In the genomic region with DNA sequence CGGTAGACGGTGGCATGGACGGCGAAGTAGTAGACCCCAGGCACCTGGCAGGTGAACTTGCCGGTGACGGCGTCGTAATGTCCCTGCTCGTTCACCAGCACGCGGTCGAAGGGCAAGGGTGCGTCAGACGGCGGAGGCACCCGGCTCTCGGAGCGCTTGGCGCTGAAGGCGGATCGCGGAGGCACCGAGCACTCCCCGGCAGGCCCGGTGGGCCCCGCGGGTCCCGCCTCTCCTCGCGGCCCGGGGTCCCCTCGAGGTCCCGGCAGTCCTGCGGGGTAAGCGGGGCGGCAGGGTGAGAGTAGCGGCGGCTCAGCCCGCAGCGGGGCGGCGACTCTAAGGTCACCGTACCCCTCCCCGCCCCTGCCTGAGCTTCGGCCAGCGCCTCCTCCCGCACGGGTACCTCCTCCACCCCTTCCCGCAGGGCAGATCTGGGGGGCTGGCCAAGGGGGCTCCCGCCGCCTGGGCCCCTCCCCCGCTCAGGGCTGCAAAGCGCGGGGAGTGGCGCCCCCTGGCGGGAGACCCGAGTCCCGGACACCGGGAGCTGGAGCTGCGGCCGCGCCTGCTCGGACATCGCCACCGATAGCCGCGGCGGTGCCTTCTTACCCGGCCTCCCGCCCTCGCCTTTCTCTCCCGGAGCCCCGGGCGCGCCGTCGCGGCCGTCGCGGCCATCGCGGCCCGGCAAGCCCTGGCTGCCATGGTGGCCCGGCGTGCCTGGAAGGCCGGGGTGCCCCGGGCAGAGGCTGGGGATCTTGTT, we compare ENCODE assay signal across 1 cellular context.
TF ChIP-seq lines count a peak whose summit lies in the region.

No MANE protein-coding gene starts in this region.

TF ChIP-seq in HepG2, 621 proteins besides CTCF, POLR2A, EP300 and RAD21 (continues in another document):
- TF ChIP-seq ERF (CRISPR knock-in tag; IDR thresholded peaks at IDR 0.05): 0 out of 2 replicates have a peak, but pooled peaks have one; percentile 20
- TF ChIP-seq, protein P1, sequence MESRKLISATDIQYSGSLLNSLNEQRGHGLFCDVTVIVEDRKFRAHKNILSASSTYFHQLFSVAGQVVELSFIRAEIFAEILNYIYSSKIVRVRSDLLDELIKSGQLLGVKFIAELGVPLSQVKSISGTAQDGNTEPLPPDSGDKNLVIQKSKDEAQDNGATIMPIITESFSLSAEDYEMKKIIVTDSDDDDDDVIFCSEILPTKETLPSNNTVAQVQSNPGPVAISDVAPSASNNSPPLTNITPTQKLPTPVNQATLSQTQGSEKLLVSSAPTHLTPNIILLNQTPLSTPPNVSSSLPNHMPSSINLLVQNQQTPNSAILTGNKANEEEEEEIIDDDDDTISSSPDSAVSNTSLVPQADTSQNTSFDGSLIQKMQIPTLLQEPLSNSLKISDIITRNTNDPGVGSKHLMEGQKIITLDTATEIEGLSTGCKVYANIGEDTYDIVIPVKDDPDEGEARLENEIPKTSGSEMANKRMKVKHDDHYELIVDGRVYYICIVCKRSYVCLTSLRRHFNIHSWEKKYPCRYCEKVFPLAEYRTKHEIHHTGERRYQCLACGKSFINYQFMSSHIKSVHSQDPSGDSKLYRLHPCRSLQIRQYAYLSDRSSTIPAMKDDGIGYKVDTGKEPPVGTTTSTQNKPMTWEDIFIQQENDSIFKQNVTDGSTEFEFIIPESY (CRISPR knock-in tag; IDR thresholded peaks at IDR 0.05): peak; percentile 76
- TF ChIP-seq ZIK1 (CRISPR knock-in tag; IDR thresholded peaks at IDR 0.05; ENCODE audit: borderline replicate concordance, low read depth): no peak
- no peak for TF ChIP-seq ZNF431 (CRISPR knock-in tag; IDR thresholded peaks at IDR 0.05; ENCODE audit: borderline replicate concordance, low read depth)
- peak; percentile 64; the same call in 1 of the 2 replicates for TF ChIP-seq ZSCAN12 (CRISPR knock-in tag; IDR thresholded peaks at IDR 0.05)
- TF ChIP-seq, protein P2, sequence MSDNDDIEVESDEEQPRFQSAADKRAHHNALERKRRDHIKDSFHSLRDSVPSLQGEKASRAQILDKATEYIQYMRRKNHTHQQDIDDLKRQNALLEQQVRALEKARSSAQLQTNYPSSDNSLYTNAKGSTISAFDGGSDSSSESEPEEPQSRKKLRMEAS (IDR thresholded peaks at IDR 0.05): peak; percentile 22; the same call in 1 of the 2 replicates
- peak; percentile 43 for TF ChIP-seq STAG1 (CRISPR knock-in tag; IDR thresholded peaks at IDR 0.05)
- TF ChIP-seq, protein P3, sequence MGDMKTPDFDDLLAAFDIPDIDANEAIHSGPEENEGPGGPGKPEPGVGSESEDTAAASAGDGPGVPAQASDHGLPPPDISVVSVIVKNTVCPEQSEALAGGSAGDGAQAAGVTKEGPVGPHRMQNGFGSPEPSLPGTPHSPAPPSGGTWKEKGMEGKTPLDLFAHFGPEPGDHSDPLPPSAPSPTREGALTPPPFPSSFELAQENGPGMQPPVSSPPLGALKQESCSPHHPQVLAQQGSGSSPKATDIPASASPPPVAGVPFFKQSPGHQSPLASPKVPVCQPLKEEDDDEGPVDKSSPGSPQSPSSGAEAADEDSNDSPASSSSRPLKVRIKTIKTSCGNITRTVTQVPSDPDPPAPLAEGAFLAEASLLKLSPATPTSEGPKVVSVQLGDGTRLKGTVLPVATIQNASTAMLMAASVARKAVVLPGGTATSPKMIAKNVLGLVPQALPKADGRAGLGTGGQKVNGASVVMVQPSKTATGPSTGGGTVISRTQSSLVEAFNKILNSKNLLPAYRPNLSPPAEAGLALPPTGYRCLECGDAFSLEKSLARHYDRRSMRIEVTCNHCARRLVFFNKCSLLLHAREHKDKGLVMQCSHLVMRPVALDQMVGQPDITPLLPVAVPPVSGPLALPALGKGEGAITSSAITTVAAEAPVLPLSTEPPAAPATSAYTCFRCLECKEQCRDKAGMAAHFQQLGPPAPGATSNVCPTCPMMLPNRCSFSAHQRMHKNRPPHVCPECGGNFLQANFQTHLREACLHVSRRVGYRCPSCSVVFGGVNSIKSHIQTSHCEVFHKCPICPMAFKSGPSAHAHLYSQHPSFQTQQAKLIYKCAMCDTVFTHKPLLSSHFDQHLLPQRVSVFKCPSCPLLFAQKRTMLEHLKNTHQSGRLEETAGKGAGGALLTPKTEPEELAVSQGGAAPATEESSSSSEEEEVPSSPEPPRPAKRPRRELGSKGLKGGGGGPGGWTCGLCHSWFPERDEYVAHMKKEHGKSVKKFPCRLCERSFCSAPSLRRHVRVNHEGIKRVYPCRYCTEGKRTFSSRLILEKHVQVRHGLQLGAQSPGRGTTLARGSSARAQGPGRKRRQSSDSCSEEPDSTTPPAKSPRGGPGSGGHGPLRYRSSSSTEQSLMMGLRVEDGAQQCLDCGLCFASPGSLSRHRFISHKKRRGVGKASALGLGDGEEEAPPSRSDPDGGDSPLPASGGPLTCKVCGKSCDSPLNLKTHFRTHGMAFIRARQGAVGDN (CRISPR knock-in tag; IDR thresholded peaks at IDR 0.05): peak; percentile 70
- TF ChIP-seq ZC3H13 (CRISPR knock-in tag; IDR thresholded peaks at IDR 0.05): peak; percentile 18; the same call in 1 of the 2 replicates
- TF ChIP-seq KDM5B (CRISPR knock-in tag; IDR thresholded peaks at IDR 0.05; ENCODE audit: borderline replicate concordance): peak; percentile 81; the same call in 1 of the 2 replicates
- no peak for TF ChIP-seq MAFF (IDR thresholded peaks at IDR 0.05; ENCODE audit: low read depth, low read length)
- TF ChIP-seq ZNF776 (CRISPR knock-in tag; IDR thresholded peaks at IDR 0.05): peak; percentile 55; the same call in 1 of the 2 replicates
- TF ChIP-seq PRMT3 (CRISPR knock-in tag; IDR thresholded peaks at IDR 0.05; ENCODE audit: borderline replicate concordance, low read depth): no peak
- TF ChIP-seq ZNF354B (CRISPR knock-in tag; IDR thresholded peaks at IDR 0.05): no peak
- no peak for TF ChIP-seq ZBTB38 (CRISPR knock-in tag; IDR thresholded peaks at IDR 0.05)
- TF ChIP-seq TOPORS (CRISPR knock-in tag; IDR thresholded peaks at IDR 0.05): 0 out of 2 replicates have a peak, but pooled peaks have one; percentile 26
- TF ChIP-seq ZNF24 (IDR thresholded peaks at IDR 0.05): no peak
- TF ChIP-seq, protein P4, sequence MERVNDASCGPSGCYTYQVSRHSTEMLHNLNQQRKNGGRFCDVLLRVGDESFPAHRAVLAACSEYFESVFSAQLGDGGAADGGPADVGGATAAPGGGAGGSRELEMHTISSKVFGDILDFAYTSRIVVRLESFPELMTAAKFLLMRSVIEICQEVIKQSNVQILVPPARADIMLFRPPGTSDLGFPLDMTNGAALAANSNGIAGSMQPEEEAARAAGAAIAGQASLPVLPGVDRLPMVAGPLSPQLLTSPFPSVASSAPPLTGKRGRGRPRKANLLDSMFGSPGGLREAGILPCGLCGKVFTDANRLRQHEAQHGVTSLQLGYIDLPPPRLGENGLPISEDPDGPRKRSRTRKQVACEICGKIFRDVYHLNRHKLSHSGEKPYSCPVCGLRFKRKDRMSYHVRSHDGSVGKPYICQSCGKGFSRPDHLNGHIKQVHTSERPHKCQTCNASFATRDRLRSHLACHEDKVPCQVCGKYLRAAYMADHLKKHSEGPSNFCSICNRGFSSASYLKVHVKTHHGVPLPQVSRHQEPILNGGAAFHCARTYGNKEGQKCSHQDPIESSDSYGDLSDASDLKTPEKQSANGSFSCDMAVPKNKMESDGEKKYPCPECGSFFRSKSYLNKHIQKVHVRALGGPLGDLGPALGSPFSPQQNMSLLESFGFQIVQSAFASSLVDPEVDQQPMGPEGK (CRISPR knock-in tag; IDR thresholded peaks at IDR 0.05): peak; percentile 71
- TF ChIP-seq ZNF136 (CRISPR knock-in tag; IDR thresholded peaks at IDR 0.05; ENCODE audit: low read depth): no peak
- no peak for TF ChIP-seq SNAI1 (CRISPR knock-in tag; IDR thresholded peaks at IDR 0.05; ENCODE audit: borderline replicate concordance)
- peak; percentile 21; the same call in 1 of the 2 replicates for TF ChIP-seq KAT8 (CRISPR knock-in tag; IDR thresholded peaks at IDR 0.05)
- TF ChIP-seq ETV5 (CRISPR knock-in tag; IDR thresholded peaks at IDR 0.05; ENCODE audit: borderline replicate concordance): 0 out of 2 replicates have a peak, but pooled peaks have one; percentile 17
- TF ChIP-seq ZNF543 (CRISPR knock-in tag; IDR thresholded peaks at IDR 0.05): no peak
- 0 out of 2 replicates have a peak, but pooled peaks have one; percentile 19 for TF ChIP-seq PHF21A (CRISPR knock-in tag; IDR thresholded peaks at IDR 0.05)
- peak; percentile 35; the same call in 1 of the 2 replicates for TF ChIP-seq MXD4 (CRISPR knock-in tag; IDR thresholded peaks at IDR 0.05)
- peak; percentile 80; the same call in 1 of the 2 replicates for TF ChIP-seq KDM2A (CRISPR knock-in tag; IDR thresholded peaks at IDR 0.05; ENCODE audit: borderline replicate concordance, low read depth)
- TF ChIP-seq, protein P5, sequence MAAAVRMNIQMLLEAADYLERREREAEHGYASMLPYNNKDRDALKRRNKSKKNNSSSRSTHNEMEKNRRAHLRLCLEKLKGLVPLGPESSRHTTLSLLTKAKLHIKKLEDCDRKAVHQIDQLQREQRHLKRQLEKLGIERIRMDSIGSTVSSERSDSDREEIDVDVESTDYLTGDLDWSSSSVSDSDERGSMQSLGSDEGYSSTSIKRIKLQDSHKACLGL (CRISPR knock-in tag; IDR thresholded peaks at IDR 0.05): peak; percentile 67
- TF ChIP-seq JUND (CRISPR knock-in tag; IDR thresholded peaks at IDR 0.05): 0 out of 2 replicates have a peak, but pooled peaks have one; percentile 18
- TF ChIP-seq ZNF331 (CRISPR knock-in tag; IDR thresholded peaks at IDR 0.05): peak; percentile 50; the same call in 1 of the 2 replicates
- TF ChIP-seq ZSCAN31 (CRISPR knock-in tag; IDR thresholded peaks at IDR 0.05; ENCODE audit: low read depth): 0 out of 2 replicates have a peak, but pooled peaks have one; percentile 43
- TF ChIP-seq, protein P6, sequence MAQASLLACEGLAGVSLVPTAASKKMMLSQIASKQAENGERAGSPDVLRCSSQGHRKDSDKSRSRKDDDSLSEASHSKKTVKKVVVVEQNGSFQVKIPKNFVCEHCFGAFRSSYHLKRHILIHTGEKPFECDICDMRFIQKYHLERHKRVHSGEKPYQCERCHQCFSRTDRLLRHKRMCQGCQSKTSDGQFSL (CRISPR knock-in tag; IDR thresholded peaks at IDR 0.05): no peak
- TF ChIP-seq SAP130 (CRISPR knock-in tag; IDR thresholded peaks at IDR 0.05; ENCODE audit: low read depth): peak; percentile 49; the same call in 1 of the 2 replicates
- TF ChIP-seq, protein P7, sequence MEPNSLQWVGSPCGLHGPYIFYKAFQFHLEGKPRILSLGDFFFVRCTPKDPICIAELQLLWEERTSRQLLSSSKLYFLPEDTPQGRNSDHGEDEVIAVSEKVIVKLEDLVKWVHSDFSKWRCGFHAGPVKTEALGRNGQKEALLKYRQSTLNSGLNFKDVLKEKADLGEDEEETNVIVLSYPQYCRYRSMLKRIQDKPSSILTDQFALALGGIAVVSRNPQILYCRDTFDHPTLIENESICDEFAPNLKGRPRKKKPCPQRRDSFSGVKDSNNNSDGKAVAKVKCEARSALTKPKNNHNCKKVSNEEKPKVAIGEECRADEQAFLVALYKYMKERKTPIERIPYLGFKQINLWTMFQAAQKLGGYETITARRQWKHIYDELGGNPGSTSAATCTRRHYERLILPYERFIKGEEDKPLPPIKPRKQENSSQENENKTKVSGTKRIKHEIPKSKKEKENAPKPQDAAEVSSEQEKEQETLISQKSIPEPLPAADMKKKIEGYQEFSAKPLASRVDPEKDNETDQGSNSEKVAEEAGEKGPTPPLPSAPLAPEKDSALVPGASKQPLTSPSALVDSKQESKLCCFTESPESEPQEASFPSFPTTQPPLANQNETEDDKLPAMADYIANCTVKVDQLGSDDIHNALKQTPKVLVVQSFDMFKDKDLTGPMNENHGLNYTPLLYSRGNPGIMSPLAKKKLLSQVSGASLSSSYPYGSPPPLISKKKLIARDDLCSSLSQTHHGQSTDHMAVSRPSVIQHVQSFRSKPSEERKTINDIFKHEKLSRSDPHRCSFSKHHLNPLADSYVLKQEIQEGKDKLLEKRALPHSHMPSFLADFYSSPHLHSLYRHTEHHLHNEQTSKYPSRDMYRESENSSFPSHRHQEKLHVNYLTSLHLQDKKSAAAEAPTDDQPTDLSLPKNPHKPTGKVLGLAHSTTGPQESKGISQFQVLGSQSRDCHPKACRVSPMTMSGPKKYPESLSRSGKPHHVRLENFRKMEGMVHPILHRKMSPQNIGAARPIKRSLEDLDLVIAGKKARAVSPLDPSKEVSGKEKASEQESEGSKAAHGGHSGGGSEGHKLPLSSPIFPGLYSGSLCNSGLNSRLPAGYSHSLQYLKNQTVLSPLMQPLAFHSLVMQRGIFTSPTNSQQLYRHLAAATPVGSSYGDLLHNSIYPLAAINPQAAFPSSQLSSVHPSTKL (CRISPR knock-in tag; IDR thresholded peaks at IDR 0.05): 0 out of 2 replicates have a peak, but pooled peaks have one; percentile 7
- TF ChIP-seq, protein P8, sequence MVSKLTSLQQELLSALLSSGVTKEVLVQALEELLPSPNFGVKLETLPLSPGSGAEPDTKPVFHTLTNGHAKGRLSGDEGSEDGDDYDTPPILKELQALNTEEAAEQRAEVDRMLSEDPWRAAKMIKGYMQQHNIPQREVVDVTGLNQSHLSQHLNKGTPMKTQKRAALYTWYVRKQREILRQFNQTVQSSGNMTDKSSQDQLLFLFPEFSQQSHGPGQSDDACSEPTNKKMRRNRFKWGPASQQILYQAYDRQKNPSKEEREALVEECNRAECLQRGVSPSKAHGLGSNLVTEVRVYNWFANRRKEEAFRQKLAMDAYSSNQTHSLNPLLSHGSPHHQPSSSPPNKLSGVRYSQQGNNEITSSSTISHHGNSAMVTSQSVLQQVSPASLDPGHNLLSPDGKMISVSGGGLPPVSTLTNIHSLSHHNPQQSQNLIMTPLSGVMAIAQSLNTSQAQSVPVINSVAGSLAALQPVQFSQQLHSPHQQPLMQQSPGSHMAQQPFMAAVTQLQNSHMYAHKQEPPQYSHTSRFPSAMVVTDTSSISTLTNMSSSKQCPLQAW (CRISPR knock-in tag; IDR thresholded peaks at IDR 0.05): no peak
- TF ChIP-seq HES4 (CRISPR knock-in tag; IDR thresholded peaks at IDR 0.05; ENCODE audit: borderline replicate concordance): peak; percentile 16; the same call in 1 of the 2 replicates
- TF ChIP-seq, protein P9, sequence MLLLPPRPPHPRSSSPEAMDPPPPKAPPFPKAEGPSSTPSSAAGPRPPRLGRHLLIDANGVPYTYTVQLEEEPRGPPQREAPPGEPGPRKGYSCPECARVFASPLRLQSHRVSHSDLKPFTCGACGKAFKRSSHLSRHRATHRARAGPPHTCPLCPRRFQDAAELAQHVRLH (CRISPR knock-in tag; IDR thresholded peaks at IDR 0.05; ENCODE audit: borderline replicate concordance, low read depth): 0 out of 2 replicates have a peak, but pooled peaks have one; percentile 44
- TF ChIP-seq ZNF230 (CRISPR knock-in tag; IDR thresholded peaks at IDR 0.05): no peak
- no peak for TF ChIP-seq ZNF605 (CRISPR knock-in tag; IDR thresholded peaks at IDR 0.05)
- TF ChIP-seq, protein P10, sequence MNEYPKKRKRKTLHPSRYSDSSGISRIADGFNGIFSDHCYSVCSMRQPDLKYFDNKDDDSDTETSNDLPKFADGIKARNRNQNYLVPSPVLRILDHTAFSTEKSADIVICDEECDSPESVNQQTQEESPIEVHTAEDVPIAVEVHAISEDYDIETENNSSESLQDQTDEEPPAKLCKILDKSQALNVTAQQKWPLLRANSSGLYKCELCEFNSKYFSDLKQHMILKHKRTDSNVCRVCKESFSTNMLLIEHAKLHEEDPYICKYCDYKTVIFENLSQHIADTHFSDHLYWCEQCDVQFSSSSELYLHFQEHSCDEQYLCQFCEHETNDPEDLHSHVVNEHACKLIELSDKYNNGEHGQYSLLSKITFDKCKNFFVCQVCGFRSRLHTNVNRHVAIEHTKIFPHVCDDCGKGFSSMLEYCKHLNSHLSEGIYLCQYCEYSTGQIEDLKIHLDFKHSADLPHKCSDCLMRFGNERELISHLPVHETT (CRISPR knock-in tag; conservative IDR thresholded peaks at IDR 0.05): 0 out of 2 replicates have a peak, but pooled peaks have one; percentile 33
- peak; percentile 36; the same call in 1 of the 2 replicates for TF ChIP-seq ZNF790 (CRISPR knock-in tag; IDR thresholded peaks at IDR 0.05; ENCODE audit: borderline replicate concordance)
- TF ChIP-seq KLF12 (CRISPR knock-in tag; IDR thresholded peaks at IDR 0.05; ENCODE audit: borderline replicate concordance): no peak
- 0 out of 2 replicates have a peak, but pooled peaks have one; percentile 17 for TF ChIP-seq SAFB2 (CRISPR knock-in tag; IDR thresholded peaks at IDR 0.05; ENCODE audit: borderline replicate concordance, low read depth)
